In genomic region chr17:82881900-82882714, GRCh38 we compare ENCODE assay signal across 9 cellular contexts. TPM values are rescaled to one million over a fixed set of nuclear protein-coding genes. Genes with fewer than 3 reads are reported as not detected.
DNase-seq lines count a peak whose midpoint lies in the region; ATAC-seq and TF ChIP-seq lines count a peak whose summit lies in the region.
"Had no signal": no experiment of that assay in that cellular context is flagged by ENCODE, and none has a peak within 500 bp of the region (broad histone marks: within the 10 kb centered on the region; RNA-seq: fewer than 3 reads in every experiment).

No MANE protein-coding gene starts in this region.

- peaks cover 76% of the 10 kb centered on the region for H3K4me1 Mint-ChIP-seq in T-helper 1 cell treated with Interleukin-12 subunit alpha and Interleukin-12 subunit beta and Interleukin-4 antibody, amounts not matched to agents 30 μg/mL and 1 μg/mL, for 36 hours (ENCODE audit: low read depth)
- peaks cover 76% of the 10 kb centered on the region for H3K4me1 Mint-ChIP-seq in central memory CD8-positive, alpha-beta T cell

- H3K4me3 ChIP-seq in lung (no peak overlapping the region), thymus (ENCODE audit: low read length) (peak overlapping the region; percentile 14)

- H3K9me3 ChIP-seq in lung (ENCODE audit: control insufficient read depth in 2 of 2, insufficient read depth in 1 of 2, low read length in 1 of 2) (no peaks in the 10 kb centered on the region), thymus (ENCODE audit: control insufficient read depth) (no peaks in the 10 kb centered on the region)

- H3K27me3 ChIP-seq in lung (ENCODE audit: control insufficient read depth, insufficient read depth), result no peaks in the 10 kb centered on the region
- no peaks in the 10 kb centered on the region for H3K27me3 ChIP-seq in thymus (ENCODE audit: control insufficient read depth, insufficient read depth)

- no peaks in the 10 kb centered on the region for H3K27me3 Mint-ChIP-seq in T-helper 1 cell treated with Interleukin-12 subunit alpha and Interleukin-12 subunit beta and Interleukin-4 antibody, amounts not matched to agents 30 μg/mL and 1 μg/mL, for 36 hours (ENCODE audit: low read depth)
- no peaks in the 10 kb centered on the region for H3K27me3 Mint-ChIP-seq in central memory CD8-positive, alpha-beta T cell

- peaks cover 4 to 31% of the 10 kb centered on the region in 2 donors for H3K4me1 ChIP-seq in lung (ENCODE audit: control insufficient read depth in 2 of 2, insufficient read depth in 2 of 2, low read length in 2 of 2)
- peaks cover 43% of the 10 kb centered on the region for H3K4me1 ChIP-seq in thymus (ENCODE audit: control insufficient read depth, insufficient read depth, low read length)

- H3K4me3 Mint-ChIP-seq in T-helper 1 cell treated with Interleukin-12 subunit alpha and Interleukin-12 subunit beta and Interleukin-4 antibody, amounts not matched to agents 30 μg/mL and 1 μg/mL, for 36 hours, result peak overlapping the region; percentile 75
- peak overlapping the region; percentile 71 for H3K4me3 Mint-ChIP-seq in central memory CD8-positive, alpha-beta T cell

- 71 to 87% methylated on average over 16 to 17 of the region's 17 CpGs for WGBS in lung, 2 donors
- WGBS in thymus, result 77% methylated on average over 17 of the region's 17 CpGs

- H3K9me3 Mint-ChIP-seq in T-helper 1 cell treated with Interleukin-12 subunit alpha and Interleukin-12 subunit beta and Interleukin-4 antibody, amounts not matched to agents 30 μg/mL and 1 μg/mL, for 36 hours, result no peaks in the 10 kb centered on the region
- H3K9me3 Mint-ChIP-seq in central memory CD8-positive, alpha-beta T cell, result no peaks in the 10 kb centered on the region

- peak overlapping the region; percentile 86 for H3K27ac Mint-ChIP-seq in T-helper 1 cell treated with Interleukin-12 subunit alpha and Interleukin-12 subunit beta and Interleukin-4 antibody, amounts not matched to agents 30 μg/mL and 1 μg/mL, for 36 hours
- H3K27ac Mint-ChIP-seq in central memory CD8-positive, alpha-beta T cell (ENCODE audit: low read depth), result peak overlapping the region; percentile 99

- DNase-seq in T-helper 1 cell (no peak), lung (ENCODE audit: low spot score) (peak; percentile 61), A172 (ENCODE audit: low spot score) (no peak), islet precursor cell (no peak)
- DNase-seq in central memory CD8-positive, alpha-beta T cell (ENCODE audit: low spot score in 2 of 2), result no peak

- TF ChIP-seq CTCF in lung (IDR thresholded peaks at IDR 0.05; ENCODE audit: control extremely low read depth, extremely low read depth), result no peak

- H3K27ac ChIP-seq in lung (ENCODE audit: low read depth in 1 of 2, low read length in 1 of 2) (peak overlapping the region in 1 of 2 donors; percentile 52), thymus (ENCODE audit: low read depth) (peak overlapping the region; percentile 82)

- ATAC-seq in central memory CD8-positive, alpha-beta T cell (replicated peaks; ENCODE audit: extremely low read depth, poor library complexity, severe bottlenecking), result no peak
- peak; percentile 51 for ATAC-seq in lung (ENCODE audit: insufficient read depth, low FRiP score)
- ATAC-seq in GM19324 (IDR thresholded peaks at IDR 0.05; ENCODE audit: low FRiP score, unreplicated experiment), result no peak

- peaks cover 42% of the 10 kb centered on the region for H3K36me3 Mint-ChIP-seq in T-helper 1 cell treated with Interleukin-12 subunit alpha and Interleukin-12 subunit beta and Interleukin-4 antibody, amounts not matched to agents 30 μg/mL and 1 μg/mL, for 36 hours (ENCODE audit: low read depth)
- peaks cover 27% of the 10 kb centered on the region for H3K36me3 Mint-ChIP-seq in central memory CD8-positive, alpha-beta T cell (ENCODE audit: insufficient read depth)

- H3K36me3 ChIP-seq in lung (ENCODE audit: control insufficient read depth in 2 of 2, insufficient read depth in 2 of 2, low read length in 2 of 2) (no peaks in the 10 kb centered on the region), thymus (ENCODE audit: control insufficient read depth, insufficient read depth) (peaks cover 5% of the 10 kb centered on the region)

RNA-seq across cellular contexts. Expression of gene ZNF750, which starts 42.3 kb away (rescaled TPM):
- total RNA-seq in lung, result 1 to 10 TPM; 1.5 to 4.4 TPM
- polyA plus RNA-seq in lung (1 to 10 TPM; 1.3 to 2.2 TPM), thymus (4.1 TPM)
- total RNA-seq in A172 (2014; rRNA removed; shearing (Covaris generic)), result not detected in 2 replicates
- total RNA-seq: activated CD8-positive, alpha-beta memory T cell treated with anti-CD3 and anti-CD28 coated beads for 36 hours had no signal
